In genomic region chr5:114237766-114238165, GRCh38 we compare ENCODE assay signal across 18 cellular contexts.
A peak's percentile ranks its signal among the peaks of the same experiment; 100 is the strongest.
DNase-seq lines count a peak whose midpoint lies in the region; ATAC-seq and TF ChIP-seq lines count a peak whose summit lies in the region.
"Had no signal": no experiment of that assay in that cellular context is flagged by ENCODE, and none has a peak within 500 bp of the region (broad histone marks: within the 10 kb centered on the region; RNA-seq: fewer than 3 reads in every experiment).

No MANE protein-coding gene starts in this region.

- no peak overlapping the region for H3K27ac Mint-ChIP-seq in activated CD4-positive, alpha-beta T cell treated with anti-CD3 and anti-CD28 coated beads for 36 hours
- H3K27ac Mint-ChIP-seq: activated T-helper 17 cell treated with anti-CD3 and anti-CD28 coated beads, Interleukin-2, amount 50 U/mL, for 72 hours; nephron had no signal

- H3K36me3 ChIP-seq in brain microvascular endothelial cell (replicated peaks) (no peaks in the 10 kb centered on the region), uterus (no peaks in the 10 kb centered on the region), left lung (no peaks in the 10 kb centered on the region)
- H3K36me3 ChIP-seq: upper lobe of left lung had no signal

- H3K27me3 Mint-ChIP-seq in activated CD4-positive, alpha-beta T cell treated with anti-CD3 and anti-CD28 coated beads for 36 hours, result no peaks in the 10 kb centered on the region
- H3K27me3 Mint-ChIP-seq: activated T-helper 17 cell treated with anti-CD3 and anti-CD28 coated beads, Interleukin-2, amount 50 U/mL, for 72 hours had no signal

- TF ChIP-seq CTCF in NB4 (IDR thresholded peaks at IDR 0.05; ENCODE audit: low read depth, low read length) (no peak), brain microvascular endothelial cell (IDR thresholded peaks at IDR 0.05; ENCODE audit: low read depth, low read length, missing control alignments) (no peak), uterus (IDR thresholded peaks at IDR 0.05) (no peak), left lung (IDR thresholded peaks at IDR 0.05) (no peak)

- H3K9me3 Mint-ChIP-seq in activated CD4-positive, alpha-beta T cell treated with anti-CD3 and anti-CD28 coated beads for 36 hours (ENCODE audit: low read depth), result peaks cover 2% of the 10 kb centered on the region
- H3K9me3 Mint-ChIP-seq: nephron had no signal

- ATAC-seq in activated CD4-positive, alpha-beta T cell treated with anti-CD3 and anti-CD28 coated beads for 36 hours, result peak; percentile 51
- no peak for ATAC-seq in left lung
- ATAC-seq: activated T-helper 17 cell treated with anti-CD3 and anti-CD28 coated beads, Interleukin-2, amount 50 U/mL, for 72 hours had no signal

- H3K27me3 ChIP-seq in brain microvascular endothelial cell (replicated peaks) (no peaks in the 10 kb centered on the region), uterus (no peaks in the 10 kb centered on the region), left lung (no peaks in the 10 kb centered on the region)
- H3K27me3 ChIP-seq: upper lobe of left lung had no signal

- peak; percentile 11 for DNase-seq in activated CD4-positive, alpha-beta T cell treated with anti-CD3 and anti-CD28 coated beads for 36 hours
- no peak for DNase-seq in activated CD4-positive, alpha-beta T cell treated with anti-CD3 and anti-CD28 coated beads for 4 hours
- peak; percentile 37 for DNase-seq in NB4 (ENCODE audit: low read depth)
- DNase-seq in brain microvascular endothelial cell, result peak; percentile 34
- peak; percentile 9 for DNase-seq in stromal cell of bone marrow (ENCODE audit: low read depth)
- DNase-seq in uterus, result no peak
- no peak for DNase-seq in left lung
- no peak for DNase-seq in COR-L47 (lab: John Stamatoyannopoulos, UW)
- DNase-seq: activated CD4-positive, alpha-beta T cell treated with anti-CD3 and anti-CD28 coated beads for 1 hour; DND-41; islet precursor cell; NCI-H1105; NCI-H526 treated with DMSO at 0.1 percent for 48 hours; stimulated activated CD4-positive, alpha-beta T cell treated with anti-CD3 and anti-CD28 coated beads, Interleukin-12 subunit alpha, Interleukin-12 subunit beta, amount 100 ng/mL, for 4 hours; upper lobe of left lung had no signal

- H3K27ac ChIP-seq in brain microvascular endothelial cell (no peak overlapping the region), uterus (no peak overlapping the region), left lung (no peak overlapping the region)
- H3K27ac ChIP-seq: SK-N-MC, upper lobe of left lung had no signal

- TF ChIP-seq POLR2A in NB4 (IDR thresholded peaks at IDR 0.05; ENCODE audit: extremely low read depth, insufficient read length) (no peak), uterus (IDR thresholded peaks at IDR 0.05) (no peak)

- no peaks in the 10 kb centered on the region for H3K36me3 Mint-ChIP-seq in activated CD4-positive, alpha-beta T cell treated with anti-CD3 and anti-CD28 coated beads for 36 hours (ENCODE audit: low read depth)

- CTCF ChIA-PET in activated CD4-positive, alpha-beta T cell treated with anti-CD3 and anti-CD28 coated beads for 36 hours (lab: Charles Lee), result no interaction called here

- H3K4me3 ChIP-seq in NB4 (ENCODE audit: low read depth, low read length) (no peak overlapping the region), brain microvascular endothelial cell (ENCODE audit: low read depth, low read length) (no peak overlapping the region), uterus (no peak overlapping the region), left lung (no peak overlapping the region)
- H3K4me3 ChIP-seq: SK-N-MC, upper lobe of left lung had no signal

- POLR2A ChIA-PET in activated CD4-positive, alpha-beta T cell treated with anti-CD3 and anti-CD28 coated beads for 36 hours (lab: Charles Lee), result no interaction called here

- in situ Hi-C loops in brain microvascular endothelial cell (cut with HindIII; ENCODE audit: low pct_ligation_motif_present, low sequenced_read_pairs), result no loop called here

- H3K4me3 Mint-ChIP-seq in activated CD4-positive, alpha-beta T cell treated with anti-CD3 and anti-CD28 coated beads for 36 hours, result no peak overlapping the region
- H3K4me3 Mint-ChIP-seq: activated T-helper 17 cell treated with anti-CD3 and anti-CD28 coated beads, Interleukin-2, amount 50 U/mL, for 72 hours; nephron had no signal

- H3K4me1 ChIP-seq in uterus (no peaks in the 10 kb centered on the region), left lung (no peaks in the 10 kb centered on the region)
- H3K4me1 ChIP-seq: upper lobe of left lung had no signal

- intact Hi-C loops in activated CD4-positive, alpha-beta T cell treated with anti-CD3 and anti-CD28 coated beads for 36 hours (cut with DNase I, micrococcal nuclease), result no loop called here
- intact Hi-C loops in uterus (cut with DNase I; ENCODE audit: low total_unique reads), result no loop called here
- intact Hi-C loops in left lung (cut with DNase I), result no loop called here

- no peaks in the 10 kb centered on the region for H3K4me1 Mint-ChIP-seq in activated CD4-positive, alpha-beta T cell treated with anti-CD3 and anti-CD28 coated beads for 36 hours
- H3K4me1 Mint-ChIP-seq: activated T-helper 17 cell treated with anti-CD3 and anti-CD28 coated beads, Interleukin-2, amount 50 U/mL, for 72 hours; nephron had no signal

- no peaks in the 10 kb centered on the region for H3K9me3 ChIP-seq in uterus
- H3K9me3 ChIP-seq in left lung, result no peaks in the 10 kb centered on the region
- H3K9me3 ChIP-seq: upper lobe of left lung had no signal

Comparison
In these comparisons a context has a peak if more than half of its experiments do, and no peak if none do; other contexts are left out.
1. DNase-seq: peak in activated CD4-positive, alpha-beta T cell treated with anti-CD3 and anti-CD28 coated beads for 36 hours (single experiment), NB4 (single experiment), brain microvascular endothelial cell (single experiment) and stromal cell of bone marrow (single experiment); none in activated CD4-positive, alpha-beta T cell treated with anti-CD3 and anti-CD28 coated beads for 4 hours (0 of 2), uterus (0 of 2), left lung (0 of 2) and COR-L47 (single experiment).